ENCODE assay signal across 7 cellular contexts in the genomic region with DNA sequence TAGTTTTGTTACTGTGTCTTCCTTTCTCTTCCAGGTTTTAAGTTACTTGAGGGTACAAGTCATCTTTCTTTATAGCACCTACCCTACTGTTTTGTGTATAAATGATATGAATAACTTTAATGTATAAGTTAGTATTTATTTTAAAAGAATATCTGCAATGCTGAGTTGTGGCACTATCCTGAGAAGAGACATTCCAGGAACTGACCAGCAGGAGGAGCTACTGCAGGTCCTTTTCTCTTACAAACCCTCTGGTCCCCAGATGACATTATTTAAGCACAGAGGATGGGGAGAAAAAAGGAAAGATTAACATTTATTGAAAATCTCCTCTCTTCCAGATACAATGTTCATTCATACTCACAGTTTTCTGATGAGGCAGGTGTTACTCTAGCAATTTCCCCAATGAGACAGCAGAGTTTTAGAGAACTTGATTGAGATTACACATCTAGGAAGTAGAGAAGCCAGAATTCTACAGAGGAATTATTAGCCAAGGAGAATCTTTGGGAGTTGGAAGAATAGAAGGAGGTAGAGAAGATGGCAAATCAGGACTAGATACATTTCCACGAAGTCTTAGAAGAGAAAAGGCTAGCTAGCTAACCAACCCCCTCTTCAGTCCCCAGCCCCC.
DNase-seq lines count a peak whose midpoint lies in the region; ATAC-seq, FAIRE-seq and TF ChIP-seq lines count a peak whose summit lies in the region.

No MANE protein-coding gene starts in this region.

- no peaks in the 10 kb centered on the region for H3K79me1 ChIP-seq in H1 (ENCODE audit: low read depth, low read length)

- no peak overlapping the region for H2AK5ac ChIP-seq in H1 (ENCODE audit: low read depth, low read length)

- H2AFZ ChIP-seq in H1 (ENCODE audit: low read length), result no peak overlapping the region

- peak; percentile 20 for DNase-seq in GM10248 (ENCODE audit: extremely low spot score)
- DNase-seq in NAMALWA (ENCODE audit: low spot score), result peak; percentile 57
- DNase-seq in H1 (ENCODE audit: low read depth in 1 of 2, low spot score in 2 of 2), result peak; percentile 7 to 49
- DNase-seq in pons (ENCODE audit: low spot score), result peak; percentile 71
- DNase-seq in activated naive CD4-positive, alpha-beta T cell treated with anti-CD3 and anti-CD28 coated beads, Interleukin-2, amount 50 U/mL, for 72 hours (ENCODE audit: low spot score in 2 of 2), result no peak

- peaks cover under 1 to 10% of the 10 kb centered on the region in 2 donors for H3K9me3 Mint-ChIP-seq in activated naive CD4-positive, alpha-beta T cell treated with anti-CD3 and anti-CD28 coated beads, Interleukin-2, amount 50 U/mL, for 72 hours

- H2BK15ac ChIP-seq in H1 (ENCODE audit: low read length), result no peak overlapping the region

- no peak overlapping the region for H4K91ac ChIP-seq in H1 (replicated peaks; ENCODE audit: insufficient read length, low read length)

- TF ChIP-seq EP300 in H1 (IDR thresholded peaks at IDR 0.05; ENCODE audit: borderline replicate concordance in 1 of 2, low read depth in 2 of 2, low read length in 2 of 2), result no peak

- H3K56ac ChIP-seq in H1 (replicated peaks; ENCODE audit: insufficient read length, low read depth, low read length), result no peak overlapping the region

- ATAC-seq in GM21381 (IDR thresholded peaks at IDR 0.05; ENCODE audit: unreplicated experiment), result peak; percentile 66
- no peak for ATAC-seq in HG03457 (IDR thresholded peaks at IDR 0.05; ENCODE audit: unreplicated experiment)
- ATAC-seq in activated naive CD4-positive, alpha-beta T cell treated with anti-CD3 and anti-CD28 coated beads, Interleukin-2, amount 50 U/mL, for 72 hours, result no peak

- FAIRE-seq in H1 (lab: Jason Lieb, UNC), result no peak

- no peak overlapping the region for H3K23ac ChIP-seq in H1 (ENCODE audit: insufficient read length)

- TF ChIP-seq POLR2A in H1 (IDR thresholded peaks at IDR 0.05; ENCODE audit: control extremely low read depth in 1 of 2, low read depth in 2 of 2, low read length in 2 of 2), result no peak

- H4K5ac ChIP-seq in H1 (ENCODE audit: insufficient read length, low read depth, low read length), result no peak overlapping the region

- no peak overlapping the region for H2BK20ac ChIP-seq in H1 (ENCODE audit: low read length)

- H3K14ac ChIP-seq in H1 (ENCODE audit: insufficient read length), result no peak overlapping the region

- no peaks in the 10 kb centered on the region for H3K36me3 ChIP-seq in H1 (ENCODE audit: control insufficient read depth in 2 of 4, insufficient read depth in 4 of 4, low read length in 3 of 4)

- H3K36me3 Mint-ChIP-seq in activated naive CD4-positive, alpha-beta T cell treated with anti-CD3 and anti-CD28 coated beads, Interleukin-2, amount 50 U/mL, for 72 hours, result peaks cover 0 to 6% of the 10 kb centered on the region in 2 donors

- no peaks in the 10 kb centered on the region for H3K79me2 ChIP-seq in H1 (ENCODE audit: control insufficient read depth in 1 of 2, insufficient read depth in 2 of 2, low read length in 2 of 2)

- no peaks in the 10 kb centered on the region for H3K4me1 ChIP-seq in H1 (replicated peaks in 1 of 4; ENCODE audit: control insufficient read depth in 3 of 4, insufficient read depth in 4 of 4, low read length in 3 of 4)

- H3K27me3 ChIP-seq in H1 (replicated peaks in 1 of 4; ENCODE audit: control insufficient read depth in 3 of 4, extremely low read depth in 1 of 4, insufficient read depth in 3 of 4, low read length in 3 of 4), result no peaks in the 10 kb centered on the region; a peak in 1 of 7 replicates

- H3K23me2 ChIP-seq in H1 (ENCODE audit: low read depth, low read length), result no peaks in the 10 kb centered on the region; the same call in 1 of the 2 replicates

- H3K18ac ChIP-seq in H1 (ENCODE audit: extremely low read depth, low read length), result no peak overlapping the region

- no peak overlapping the region for H3K27ac ChIP-seq in H1 (ENCODE audit: low read depth, low read length)

- H2BK12ac ChIP-seq in H1 (ENCODE audit: low read depth, low read length), result no peak overlapping the region

- no peaks in the 10 kb centered on the region for H3K9me3 ChIP-seq in H1 (ENCODE audit: insufficient read depth in 2 of 2, low read depth in 1 of 2, low read length in 1 of 2)

- peak; percentile 69 for TF ChIP-seq CTCF in GM10248 (IDR thresholded peaks at IDR 0.05; ENCODE audit: control extremely low read depth, extremely low read depth, low read depth, missing control alignments)
- TF ChIP-seq CTCF in H1 (IDR thresholded peaks at IDR 0.05; ENCODE audit: control extremely low read depth in 1 of 3, insufficient read depth in 1 of 3, low read depth in 1 of 3, low read length in 3 of 3), result peak in 2 of 3 experiments; percentile 66 to 67; a peak in 3 of 4 replicates

- POLR2A ChIA-PET in GM10248 (lab: Yijun Ruan, JAX), result no interaction called here
- POLR2A ChIA-PET in H1 (lab: Charles Lee; ENCODE audit: partially characterized antibody), result no interaction called here

- no peak overlapping the region for H3K27ac Mint-ChIP-seq in activated naive CD4-positive, alpha-beta T cell treated with anti-CD3 and anti-CD28 coated beads, Interleukin-2, amount 50 U/mL, for 72 hours

- 58% methylated on average over 1 of the region's 1 CpG; no CpG with 5 or more reads in 1 of the 2 experiments for WGBS in H1 (ENCODE audit: extremely low coverage in 1 of 2, insufficient coverage in 1 of 2, insufficient read length in 1 of 2, insufficient replicate concordance in 2 of 2, low coverage in 1 of 2, low lambda C conversion rate in 2 of 2, missing lambda C conversion rate in 1 of 2), 2 experiments

- CTCF ChIA-PET in GM10248 (lab: Yijun Ruan, JAX) (interaction anchor here (0.6 to 2.8 kb wide), 11 partner anchors 9 to 516 kb away, joined by 3 to 21 read pairs (median 4); no protein-coding TSS in a partner anchor), H1 (lab: Charles Lee; ENCODE audit: partially characterized antibody) (interaction anchor here (0.5 to 2.4 kb wide), 8 partner anchors 13 to 721 kb away, joined by 3 to 13 read pairs (median 6); no protein-coding TSS in a partner anchor)

- no peak overlapping the region for H3K4ac ChIP-seq in H1 (replicated peaks; ENCODE audit: insufficient read length, low read depth, low read length)

- no peak overlapping the region for H3K9ac ChIP-seq in H1 (replicated peaks in 1 of 4; ENCODE audit: extremely low read depth in 1 of 4, low read depth in 3 of 4, low read length in 3 of 4)

- no peak overlapping the region for H2BK120ac ChIP-seq in H1 (replicated peaks; ENCODE audit: low read depth, low read length)

- no peak overlapping the region for H4K8ac ChIP-seq in H1 (ENCODE audit: extremely low read depth, insufficient read depth, low read length)

- H3K4me2 ChIP-seq in H1 (ENCODE audit: insufficient read depth in 1 of 2, low read depth in 2 of 2, low read length in 2 of 2), result no peak overlapping the region

- H4K20me1 ChIP-seq in H1 (replicated peaks in 1 of 2; ENCODE audit: control insufficient read depth in 1 of 2, insufficient read depth in 2 of 2, low read length in 2 of 2), result no peaks in the 10 kb centered on the region

- H3K4me3 ChIP-seq in H1 (ENCODE audit: extremely low read depth in 1 of 4, insufficient read depth in 2 of 4, low read depth in 3 of 4, low read length in 4 of 4), result no peak overlapping the region

- H2BK5ac ChIP-seq in H1 (ENCODE audit: low read depth, low read length), result no peak overlapping the region

- TF ChIP-seq RAD21 in H1 (IDR thresholded peaks at IDR 0.05 in 1 of 2, conservative IDR thresholded peaks at IDR 0.05 in 1 of 2; ENCODE audit: low read depth in 2 of 2, low read length in 2 of 2), result peak; percentile 69 to 74

TF ChIP-seq in H1, 55 proteins besides CTCF, POLR2A, EP300 and RAD21:
- TF ChIP-seq TEAD4 (IDR thresholded peaks at IDR 0.05; ENCODE audit: low read depth, low read length), result peak; percentile 78; the same call in 1 of the 2 replicates
- TF ChIP-seq HDAC6 (IDR thresholded peaks at IDR 0.05; ENCODE audit: low read depth, low read length), result no peak
- no peak for TF ChIP-seq NRF1 (IDR thresholded peaks at IDR 0.05; ENCODE audit: low read depth, low read length)
- no peak for TF ChIP-seq SIN3A (conservative IDR thresholded peaks at IDR 0.05 in 1 of 2, IDR thresholded peaks at IDR 0.05 in 1 of 2; ENCODE audit: low read depth in 1 of 2, low read length in 2 of 2)

Comparison
In these comparisons a context has a peak if more than half of its experiments do, and no peak if none do; other contexts are left out.
1. DNase-seq: peak in GM10248 (single experiment), NAMALWA (single experiment), H1 (2 of 2) and pons (single experiment); none in activated naive CD4-positive, alpha-beta T cell treated with anti-CD3 and anti-CD28 coated beads, Interleukin-2, amount 50 U/mL, for 72 hours (0 of 2).